In genomic region chr9:38620483-38621433, GRCh38 we compare ENCODE assay signal across 9 cellular contexts. TPM values are rescaled to one million over a fixed set of nuclear protein-coding genes. Genes with fewer than 3 reads are reported as not detected.
DNase-seq lines count a peak whose midpoint lies in the region; ATAC-seq, FAIRE-seq and TF ChIP-seq lines count a peak whose summit lies in the region.
"Had no signal": no experiment of that assay in that cellular context is flagged by ENCODE, and none has a peak within 500 bp of the region (broad histone marks: within the 10 kb centered on the region; RNA-seq: fewer than 3 reads in every experiment).

ANKRD18A (minus strand) TSS chr9:38620596; CDS start chr9:38620285, 311 bp downstream.

- POLR2A ChIA-PET in activated naive CD8-positive, alpha-beta T cell treated with anti-CD3 and anti-CD28 coated beads, Interleukin-2, amount 10 ng/mL, durations not matched to agents 7 days and 5 days (lab: Charles Lee): no interaction called here

- FAIRE-seq in pancreas (lab: Jason Lieb, UNC): no peak
- FAIRE-seq: TTC549 had no signal

- peak within 1 kb of the TSS; percentile 68 for H3K4me3 ChIP-seq in Jurkat, Clone E6-1 (ENCODE audit: low read length)
- peak within 1 kb of the TSS; percentile 25 to 62 (median 52) for H3K4me3 ChIP-seq in heart right ventricle
- H3K4me3 ChIP-seq in pancreas: peak within 1 kb of the TSS; percentile 45 to 67 (median 46)

- peak within 1 kb of the TSS; percentile 78 for H3K27ac Mint-ChIP-seq in activated naive CD8-positive, alpha-beta T cell treated with anti-CD3 and anti-CD28 coated beads, Interleukin-2, amount 10 ng/mL, durations not matched to agents 7 days and 5 days

- H3K9me3 Mint-ChIP-seq in activated naive CD8-positive, alpha-beta T cell treated with anti-CD3 and anti-CD28 coated beads, Interleukin-2, amount 10 ng/mL, durations not matched to agents 7 days and 5 days: peaks cover 3% of the 10 kb centered on the region

- no peaks in the 10 kb centered on the region for H3K36me3 Mint-ChIP-seq in activated naive CD8-positive, alpha-beta T cell treated with anti-CD3 and anti-CD28 coated beads, Interleukin-2, amount 10 ng/mL, durations not matched to agents 7 days and 5 days

- H3K9me3 ChIP-seq in heart right ventricle (peaks cover 0 to 24% (median 7%) of the 10 kb centered on the region in 11 donors), pancreas (no peaks in the 10 kb centered on the region)

- DNase-seq in D341Med (ENCODE audit: low spot score): peak; percentile 87
- DNase-seq in Jurkat, Clone E6-1 (ENCODE audit: low read depth, low spot score): peak; percentile 77
- peak; percentile 76 for DNase-seq in SIG-M5 treated with dmso at 0.1 percent for 504 hours (lab: John Stamatoyannopoulos, UW; ENCODE audit: unreplicated experiment)
- peak; percentile 75 for DNase-seq in activated naive CD8-positive, alpha-beta T cell treated with anti-CD3 and anti-CD28 coated beads, Interleukin-2, amount 10 ng/mL, durations not matched to agents 7 days and 5 days
- peak; percentile 42 to 69 for DNase-seq in heart right ventricle
- DNase-seq in pancreas: peak; percentile 89 to 97 (median 96)
- peak; percentile 78 for DNase-seq in ureter (ENCODE audit: low spot score)

- peak within 1 kb of the TSS; percentile 88 for H3K4me3 Mint-ChIP-seq in activated naive CD8-positive, alpha-beta T cell treated with anti-CD3 and anti-CD28 coated beads, Interleukin-2, amount 10 ng/mL, durations not matched to agents 7 days and 5 days

- H3K4me1 ChIP-seq in heart right ventricle: peaks cover 0 to 32% (median 22%) of the 10 kb centered on the region in 9 donors
- H3K4me1 ChIP-seq in pancreas: no peaks in the 10 kb centered on the region

- peaks cover 43% of the 10 kb centered on the region for H3K27me3 Mint-ChIP-seq in activated naive CD8-positive, alpha-beta T cell treated with anti-CD3 and anti-CD28 coated beads, Interleukin-2, amount 10 ng/mL, durations not matched to agents 7 days and 5 days

- H3K27ac ChIP-seq in heart right ventricle: peak within 1 kb of the TSS in 5 of 10 donors; percentile 4 to 45 (median 41)
- peak within 1 kb of the TSS; percentile 74 to 96 (median 90) for H3K27ac ChIP-seq in pancreas

- WGBS in heart right ventricle, 2 donors: 0 to 1% methylated on average over 74 to 76 of the region's 76 CpGs
- 1% methylated on average over 65 to 76 of the region's 76 CpGs for WGBS in pancreas, 2 donors

- peaks cover 6% of the 10 kb centered on the region for H3K4me1 Mint-ChIP-seq in activated naive CD8-positive, alpha-beta T cell treated with anti-CD3 and anti-CD28 coated beads, Interleukin-2, amount 10 ng/mL, durations not matched to agents 7 days and 5 days

- H3K36me3 ChIP-seq in heart right ventricle (no peaks in the 10 kb centered on the region), pancreas (no peaks in the 10 kb centered on the region)

- ATAC-seq in GM21526 (IDR thresholded peaks at IDR 0.05; ENCODE audit: low FRiP score, unreplicated experiment): peak; percentile 71
- ATAC-seq in activated naive CD8-positive, alpha-beta T cell treated with anti-CD3 and anti-CD28 coated beads, Interleukin-2, amount 10 ng/mL, durations not matched to agents 7 days and 5 days (ENCODE audit: low read depth): peak; percentile 70
- ATAC-seq in heart right ventricle: peak; percentile 75 to 92 (median 87)
- peak; percentile 84 to 93 (median 86) for ATAC-seq in pancreas

- H3K27me3 ChIP-seq in heart right ventricle: peaks cover 8 to 88% (median 79%) of the 10 kb centered on the region in 7 donors
- H3K27me3 ChIP-seq in pancreas: no peaks in the 10 kb centered on the region

- TF ChIP-seq CTCF in heart right ventricle (IDR thresholded peaks at IDR 0.05) (peak; percentile 3 to 58 (median 48)), pancreas (IDR thresholded peaks at IDR 0.05) (peak; percentile 44 to 65 (median 60))

- intact Hi-C loops in heart right ventricle (cut with DNase I) (loop anchor here in 1 of 10 donors (10.0 kb wide), 1 partner anchor 64 kb away; no protein-coding TSS in a partner anchor), pancreas (cut with DNase I) (no loop called here)

RNA-seq across cellular contexts. Expression of gene ANKRD18A, which starts in this region (rescaled TPM):
- 6.8 TPM for polyA plus RNA-seq in Jurkat, Clone E6-1 (2012; ENCODE audit: insufficient read depth, insufficient read length)
- 1 to 10 TPM; 1.2 to 2.9 TPM for total RNA-seq in activated naive CD8-positive, alpha-beta T cell treated with anti-CD3 and anti-CD28 coated beads, Interleukin-2, amount 10 ng/mL, durations not matched to agents 7 days and 5 days
- total RNA-seq in heart right ventricle (1 to 10 TPM in 8 of 10 donors, under 1 TPM in 2; 0.22 to 5.5 (median 3.1) TPM), pancreas (10 to 100 TPM in 2 of 6 donors, 1 to 10 TPM in 4; 5.9 to 14.1 (median 8.2) TPM), ureter (16.6 TPM)
- polyA plus RNA-seq in heart right ventricle (1 to 10 TPM in 1 of 2 donors, under 1 TPM in 1; 0.75 to 1.9 TPM), pancreas (10 to 100 TPM in 1 of 2 donors, 1 to 10 TPM in 1; 2.1 to 20.6 TPM)
